28 cellular contexts compared by ENCODE assay signal in genomic region chr10:130775311-130775710, GRCh38.
"Had no signal": no experiment of that assay in that cellular context is flagged by ENCODE, and none has a peak within 500 bp of the region (broad histone marks: within the 10 kb centered on the region; RNA-seq: fewer than 3 reads in every experiment).

No MANE protein-coding gene starts in this region.

- H3K36me3 Mint-ChIP-seq: activated naive CD4-positive, alpha-beta T cell treated with anti-CD3 and anti-CD28 coated beads, Interleukin-2, amount 10 ng/mL, durations not matched to agents 7 days and 5 days; activated naive CD4-positive, alpha-beta T cell treated with anti-CD3 and anti-CD28 coated beads, Interleukin-2, amount 50 U/mL, for 72 hours; activated naive CD8-positive, alpha-beta T cell treated with anti-CD3 and anti-CD28 coated beads, Interleukin-2, amount 10 ng/mL, durations not matched to agents 7 days and 5 days; brain had no signal

- H3K4me3 ChIP-seq: ascending aorta, breast epithelium, cardiac muscle cell, coronary artery, dorsolateral prefrontal cortex had no signal

- H3K27me3 Mint-ChIP-seq: activated CD4-positive, alpha-beta memory T cell treated with anti-CD3 and anti-CD28 coated beads, Interleukin-2, amount 10 ng/mL, durations not matched to agents 7 days and 5 days; activated CD4-positive, alpha-beta T cell treated with anti-CD3 and anti-CD28 coated beads, Interleukin-2, amount 10 ng/mL, durations not matched to agents 24 days and 14 days; activated naive CD8-positive, alpha-beta T cell treated with anti-CD3 and anti-CD28 coated beads, Interleukin-2, amount 10 ng/mL, durations not matched to agents 7 days and 5 days; activated T-cell treated with anti-CD3 and anti-CD28 coated beads, Interleukin-2, amount 50 U/mL, for 24 hours had no signal

- H3K36me3 ChIP-seq: ascending aorta, breast epithelium, cardiac muscle cell had no signal

- H3K4me3 Mint-ChIP-seq: activated CD4-positive, alpha-beta memory T cell treated with anti-CD3 and anti-CD28 coated beads, Interleukin-2, amount 10 ng/mL, durations not matched to agents 7 days and 5 days; activated CD4-positive, alpha-beta T cell treated with anti-CD3 and anti-CD28 coated beads for 36 hours; activated CD4-positive, alpha-beta T cell treated with anti-CD3 and anti-CD28 coated beads, Interleukin-2, amount 10 ng/mL, durations not matched to agents 24 days and 14 days; activated naive CD4-positive, alpha-beta T cell treated with anti-CD3 and anti-CD28 coated beads, Interleukin-2, amount 10 ng/mL, durations not matched to agents 7 days and 5 days; activated naive CD8-positive, alpha-beta T cell treated with anti-CD3 and anti-CD28 coated beads, Interleukin-2, amount 10 ng/mL, durations not matched to agents 7 days and 5 days; activated T-cell treated with anti-CD3 and anti-CD28 coated beads, Interleukin-2, amount 50 U/mL, for 24 hours; activated T-cell treated with anti-CD3 and anti-CD28 coated beads, Interleukin-2, amount 50 U/mL, for 72 hours; brain; central memory CD8-positive, alpha-beta T cell; dendritic cell treated with granulocyte-macrophage colony-stimulating factor and Interleukin-4, amounts not matched to agents 40 ng/mL and 50 ng/mL, for 4 days; endodermal cell had no signal

- H3K27ac ChIP-seq: ascending aorta, breast epithelium, cardiac muscle cell, coronary artery, dorsolateral prefrontal cortex had no signal

- H3K4me1 ChIP-seq: ascending aorta, breast epithelium had no signal

- H3K9me3 Mint-ChIP-seq: activated CD4-positive, alpha-beta T cell treated with anti-CD3 and anti-CD28 coated beads, Interleukin-2, amount 10 ng/mL, durations not matched to agents 24 days and 14 days; activated naive CD4-positive, alpha-beta T cell treated with anti-CD3 and anti-CD28 coated beads, Interleukin-2, amount 50 U/mL, for 72 hours; activated naive CD8-positive, alpha-beta T cell treated with anti-CD3 and anti-CD28 coated beads, Interleukin-2, amount 10 ng/mL, durations not matched to agents 7 days and 5 days; activated T-cell treated with anti-CD3 and anti-CD28 coated beads, Interleukin-2, amount 50 U/mL, for 24 hours; activated T-cell treated with anti-CD3 and anti-CD28 coated beads, Interleukin-2, amount 50 U/mL, for 72 hours; central memory CD8-positive, alpha-beta T cell; dendritic cell treated with granulocyte-macrophage colony-stimulating factor and Interleukin-4, amounts not matched to agents 40 ng/mL and 50 ng/mL, for 4 days had no signal

- H3K27ac Mint-ChIP-seq: activated CD4-positive, alpha-beta memory T cell treated with anti-CD3 and anti-CD28 coated beads, Interleukin-2, amount 10 ng/mL, durations not matched to agents 7 days and 5 days; activated CD4-positive, alpha-beta T cell treated with anti-CD3 and anti-CD28 coated beads for 36 hours; activated CD4-positive, alpha-beta T cell treated with anti-CD3 and anti-CD28 coated beads, Interleukin-2, amount 10 ng/mL, durations not matched to agents 24 days and 14 days; activated naive CD4-positive, alpha-beta T cell treated with anti-CD3 and anti-CD28 coated beads, Interleukin-2, amount 10 ng/mL, durations not matched to agents 7 days and 5 days; activated naive CD4-positive, alpha-beta T cell treated with anti-CD3 and anti-CD28 coated beads, Interleukin-2, amount 50 U/mL, for 72 hours; activated naive CD8-positive, alpha-beta T cell treated with anti-CD3 and anti-CD28 coated beads, Interleukin-2, amount 10 ng/mL, durations not matched to agents 7 days and 5 days; activated T-cell treated with anti-CD3 and anti-CD28 coated beads, Interleukin-2, amount 50 U/mL, for 24 hours; activated T-cell treated with anti-CD3 and anti-CD28 coated beads, Interleukin-2, amount 50 U/mL, for 72 hours; brain; dendritic cell treated with granulocyte-macrophage colony-stimulating factor and Interleukin-4, amounts not matched to agents 40 ng/mL and 50 ng/mL, for 4 days; endodermal cell had no signal

- ATAC-seq: activated CD4-positive, alpha-beta T cell treated with anti-CD3 and anti-CD28 coated beads for 36 hours; activated naive CD4-positive, alpha-beta T cell treated with anti-CD3 and anti-CD28 coated beads, Interleukin-2, amount 50 U/mL, for 72 hours; activated T-cell treated with anti-CD3 and anti-CD28 coated beads, Interleukin-2, amount 50 U/mL, for 72 hours; esophagus mucosa had no signal

- DNase-seq: activated CD4-positive, alpha-beta memory T cell treated with anti-CD3 and anti-CD28 coated beads, Interleukin-2, amount 10 ng/mL, durations not matched to agents 7 days and 5 days; activated CD4-positive, alpha-beta T cell treated with anti-CD3 and anti-CD28 coated beads for 36 hours; activated CD4-positive, alpha-beta T cell treated with anti-CD3 and anti-CD28 coated beads, Interleukin-2, amount 10 ng/mL, durations not matched to agents 24 days and 14 days; activated CD4-positive, alpha-beta T cell treated with anti-CD3 and anti-CD28 coated beads, Interleukin-2, amount 50 U/mL, for 4 hours; activated CD4-positive, CD25-positive, alpha-beta regulatory T cell; activated CD4-positive, CD25-positive, alpha-beta regulatory T cell treated with anti-CD3 and anti-CD28 coated beads, Interleukin-2, amount 50 U/mL, for 72 hours; activated CD8-positive, alpha-beta memory T cell treated with anti-CD3 and anti-CD28 coated beads, Interleukin-2, amount 50 U/mL, for 48 hours; activated gamma-delta T cell; activated naive CD4-positive, alpha-beta T cell; activated naive CD4-positive, alpha-beta T cell treated with anti-CD3 and anti-CD28 coated beads, Interleukin-2, amount 10 ng/mL, durations not matched to agents 7 days and 5 days; activated naive CD8-positive, alpha-beta T cell treated with anti-CD3 and anti-CD28 coated beads, Interleukin-2, amount 10 ng/mL, durations not matched to agents 7 days and 5 days; activated T-cell treated with anti-CD3 and anti-CD28 coated beads for 4 hours; activated T-cell treated with anti-CD3 and anti-CD28 coated beads, Interleukin-2, amount 50 U/mL, for 24 hours; activated T-cell treated with anti-CD3 and anti-CD28 coated beads, Interleukin-2, amount 50 U/mL, for 72 hours; effector memory CD4-positive, alpha-beta T cell; endodermal cell; foreskin fibroblast; T-helper 2 cell had no signal

- H3K27me3 ChIP-seq: ascending aorta, cardiac muscle cell had no signal

- H3K4me1 Mint-ChIP-seq: activated CD4-positive, alpha-beta memory T cell treated with anti-CD3 and anti-CD28 coated beads, Interleukin-2, amount 10 ng/mL, durations not matched to agents 7 days and 5 days; activated CD4-positive, alpha-beta T cell treated with anti-CD3 and anti-CD28 coated beads for 36 hours; activated CD4-positive, alpha-beta T cell treated with anti-CD3 and anti-CD28 coated beads, Interleukin-2, amount 10 ng/mL, durations not matched to agents 24 days and 14 days; activated naive CD4-positive, alpha-beta T cell treated with anti-CD3 and anti-CD28 coated beads, Interleukin-2, amount 10 ng/mL, durations not matched to agents 7 days and 5 days; activated naive CD8-positive, alpha-beta T cell treated with anti-CD3 and anti-CD28 coated beads, Interleukin-2, amount 10 ng/mL, durations not matched to agents 7 days and 5 days; central memory CD8-positive, alpha-beta T cell had no signal

- H3K9me3 ChIP-seq: ascending aorta, breast epithelium had no signal
